Comparison of ENCODE assay signal across 1 cellular context in genomic region chr14:69741055-69741454, GRCh38.
TF ChIP-seq lines count a peak whose summit lies in the region.

No MANE protein-coding gene starts in this region.

TF ChIP-seq in HepG2, 621 proteins besides CTCF, POLR2A, EP300 and RAD21 (continued from another document and continues in another):
- TF ChIP-seq PAXIP1 (CRISPR knock-in tag; conservative IDR thresholded peaks at IDR 0.05) (peak; percentile 73), KAT2B (IDR thresholded peaks at IDR 0.05; ENCODE audit: borderline replicate concordance, low read depth, low read length) (no peak), BCL6 (CRISPR knock-in tag; IDR thresholded peaks at IDR 0.05) (0 out of 2 replicates have a peak, but pooled peaks have one; percentile 28), TOE1 (CRISPR knock-in tag; IDR thresholded peaks at IDR 0.05) (no peak), RELA (CRISPR knock-in tag; IDR thresholded peaks at IDR 0.05) (no peak), ZNF556 (CRISPR knock-in tag; IDR thresholded peaks at IDR 0.05; ENCODE audit: borderline replicate concordance) (no peak), ZNF33A (CRISPR knock-in tag; IDR thresholded peaks at IDR 0.05; ENCODE audit: borderline replicate concordance) (peak; percentile 18; the same call in 1 of the 2 replicates), ZBTB8A (CRISPR knock-in tag; IDR thresholded peaks at IDR 0.05; ENCODE audit: borderline replicate concordance, low read depth) (no peak), E2F2 (CRISPR knock-in tag; IDR thresholded peaks at IDR 0.05; ENCODE audit: borderline replicate concordance) (no peak), CCDC6 (CRISPR knock-in tag; IDR thresholded peaks at IDR 0.05) (no peak), CBX5 (CRISPR knock-in tag; IDR thresholded peaks at IDR 0.05; ENCODE audit: borderline replicate concordance) (no peak), RXRA (CRISPR knock-in tag; IDR thresholded peaks at IDR 0.05) (no peak), HINFP (CRISPR knock-in tag; IDR thresholded peaks at IDR 0.05; ENCODE audit: low read depth) (no peak), GATAD1 (CRISPR knock-in tag; IDR thresholded peaks at IDR 0.05) (no peak), ZNF234 (CRISPR knock-in tag; conservative IDR thresholded peaks at IDR 0.05) (no peak), ZNF709 (CRISPR knock-in tag; IDR thresholded peaks at IDR 0.05) (no peak), FOSL2 (CRISPR knock-in tag; IDR thresholded peaks at IDR 0.05) (peak; percentile 71), ZBTB33 (CRISPR knock-in tag; IDR thresholded peaks at IDR 0.05) (no peak), RNF219 (CRISPR knock-in tag; IDR thresholded peaks at IDR 0.05) (no peak), ZSCAN5A (CRISPR knock-in tag; IDR thresholded peaks at IDR 0.05; ENCODE audit: borderline replicate concordance) (no peak), ARID3A (IDR thresholded peaks at IDR 0.05; ENCODE audit: low read depth, low read length) (no peak), ZNF550 (CRISPR knock-in tag; IDR thresholded peaks at IDR 0.05; ENCODE audit: borderline replicate concordance) (no peak), MBNL3 (CRISPR knock-in tag; conservative IDR thresholded peaks at IDR 0.05) (no peak), FOXP1 (IDR thresholded peaks at IDR 0.05) (no peak), FOXP1 (CRISPR knock-in tag; IDR thresholded peaks at IDR 0.05) (peak; percentile 87), TRIM24 (CRISPR knock-in tag; IDR thresholded peaks at IDR 0.05) (no peak), PPARG (CRISPR knock-in tag; conservative IDR thresholded peaks at IDR 0.05) (0 out of 2 replicates have a peak, but pooled peaks have one; percentile 16), BHLHE40 (IDR thresholded peaks at IDR 0.05; ENCODE audit: low read length) (no peak), ELF3 (CRISPR knock-in tag; IDR thresholded peaks at IDR 0.05) (peak; percentile 35; the same call in 1 of the 2 replicates), THRA (CRISPR knock-in tag; IDR thresholded peaks at IDR 0.05; ENCODE audit: borderline replicate concordance) (no peak), TEAD3 (CRISPR knock-in tag; optimal IDR thresholded peaks at IDR 0.05; ENCODE audit: borderline replicate concordance) (peak; percentile 97), ARID5B (CRISPR knock-in tag; IDR thresholded peaks at IDR 0.05) (peak; percentile 81)
